16 cellular contexts compared by ENCODE assay signal in genomic region chr17:50163846-50164696, GRCh38. TPM values are rescaled to one million over a fixed set of nuclear protein-coding genes. Genes with fewer than 3 reads are reported as not detected.
DNase-seq lines count a peak whose midpoint lies in the region; ATAC-seq and TF ChIP-seq lines count a peak whose summit lies in the region.
"Had no signal": no experiment of that assay in that cellular context is flagged by ENCODE, and none has a peak within 500 bp of the region (broad histone marks: within the 10 kb centered on the region; RNA-seq: fewer than 3 reads in every experiment).

No MANE protein-coding gene starts in this region.

- no peaks in the 10 kb centered on the region for H3K9me3 Mint-ChIP-seq in activated CD4-positive, alpha-beta T cell treated with anti-CD3 and anti-CD28 coated beads for 36 hours (ENCODE audit: low read depth)
- H3K9me3 Mint-ChIP-seq in IgD-negative memory B cell, result no peaks in the 10 kb centered on the region
- no peaks in the 10 kb centered on the region for H3K9me3 Mint-ChIP-seq in endothelial cell (ENCODE audit: unreplicated experiment)
- H3K9me3 Mint-ChIP-seq in stimulated activated effector memory CD8-positive, alpha-beta T cell treated with anti-CD3 and anti-CD28 coated beads, Interleukin-12 subunit alpha, Interleukin-12 subunit beta, amount 100 ng/mL, for 72 hours, result no peaks in the 10 kb centered on the region

- CTCF ChIA-PET in activated CD4-positive, alpha-beta T cell treated with anti-CD3 and anti-CD28 coated beads for 36 hours (lab: Charles Lee), result interaction anchor here (0.6 to 1.6 kb wide), 5 partner anchors 9 to 49 kb away, joined by 3 to 8 read pairs (median 4); no protein-coding TSS in a partner anchor

- WGBS in adrenal gland, 4 donors, result 71 to 78% (median 75%) methylated on average over 7 to 11 of the region's 11 CpGs

- no peak for TF ChIP-seq POLR2A in adrenal gland (IDR thresholded peaks at IDR 0.05)

- no peaks in the 10 kb centered on the region for H3K36me3 Mint-ChIP-seq in activated CD4-positive, alpha-beta T cell treated with anti-CD3 and anti-CD28 coated beads for 36 hours (ENCODE audit: low read depth)
- H3K36me3 Mint-ChIP-seq in IgD-negative memory B cell (no peaks in the 10 kb centered on the region), endothelial cell (ENCODE audit: low read depth, unreplicated experiment) (peaks cover 4% of the 10 kb centered on the region)
- H3K36me3 Mint-ChIP-seq in stimulated activated effector memory CD8-positive, alpha-beta T cell treated with anti-CD3 and anti-CD28 coated beads, Interleukin-12 subunit alpha, Interleukin-12 subunit beta, amount 100 ng/mL, for 72 hours, result peaks cover under 1% of the 10 kb centered on the region

- no peaks in the 10 kb centered on the region for H3K36me3 ChIP-seq in adrenal gland (replicated peaks in 1 of 2)
- H3K36me3 ChIP-seq: neutrophil, tibial nerve had no signal

- no peak overlapping the region for H3K4me3 Mint-ChIP-seq in activated CD4-positive, alpha-beta T cell treated with anti-CD3 and anti-CD28 coated beads for 36 hours
- peak overlapping the region in 2 of 4 donors; percentile 44 to 74 for H3K4me3 Mint-ChIP-seq in IgD-negative memory B cell
- no peak overlapping the region for H3K4me3 Mint-ChIP-seq in endothelial cell (ENCODE audit: unreplicated experiment)
- H3K4me3 Mint-ChIP-seq in stimulated activated effector memory CD8-positive, alpha-beta T cell treated with anti-CD3 and anti-CD28 coated beads, Interleukin-12 subunit alpha, Interleukin-12 subunit beta, amount 100 ng/mL, for 72 hours, result no peak overlapping the region

- H3K27me3 ChIP-seq in adrenal gland, result no peaks in the 10 kb centered on the region
- H3K27me3 ChIP-seq: tibial nerve had no signal

- H3K4me1 ChIP-seq in adrenal gland (replicated peaks in 1 of 2), result peaks cover 0 to 12% of the 10 kb centered on the region in 2 donors

- H3K27ac Mint-ChIP-seq in activated CD4-positive, alpha-beta T cell treated with anti-CD3 and anti-CD28 coated beads for 36 hours, result peak overlapping the region; percentile 60
- H3K27ac Mint-ChIP-seq in IgD-negative memory B cell (peak overlapping the region in 2 of 3 donors; percentile 43 to 52), endothelial cell (ENCODE audit: unreplicated experiment) (peak overlapping the region; percentile 70)
- H3K27ac Mint-ChIP-seq in stimulated activated effector memory CD8-positive, alpha-beta T cell treated with anti-CD3 and anti-CD28 coated beads, Interleukin-12 subunit alpha, Interleukin-12 subunit beta, amount 100 ng/mL, for 72 hours, result peak overlapping the region; percentile 37

- TF ChIP-seq CTCF in endothelial cell (IDR thresholded peaks at IDR 0.05; ENCODE audit: unreplicated experiment), result no peak
- no peak for TF ChIP-seq CTCF in adrenal gland (IDR thresholded peaks at IDR 0.05)

- no peak overlapping the region for H3K4me3 ChIP-seq in adrenal gland
- H3K4me3 ChIP-seq: tibial nerve had no signal

- H3K27me3 Mint-ChIP-seq in activated CD4-positive, alpha-beta T cell treated with anti-CD3 and anti-CD28 coated beads for 36 hours, result no peaks in the 10 kb centered on the region
- H3K27me3 Mint-ChIP-seq in IgD-negative memory B cell, result no peaks in the 10 kb centered on the region
- H3K27me3 Mint-ChIP-seq in endothelial cell (ENCODE audit: unreplicated experiment), result peaks cover 8% of the 10 kb centered on the region

- DNase-seq in activated CD4-positive, alpha-beta T cell treated with anti-CD3 and anti-CD28 coated beads for 36 hours, result peak; percentile 46
- no peak for DNase-seq in activated CD4-positive, alpha-beta T cell treated with anti-CD3 and anti-CD28 coated beads, Interleukin-2, amount 50 U/mL, for 1 hour
- no peak for DNase-seq in endothelial cell (ENCODE audit: low spot score)
- no peak for DNase-seq in stimulated activated effector memory CD8-positive, alpha-beta T cell treated with anti-CD3 and anti-CD28 coated beads, Interleukin-12 subunit alpha, Interleukin-12 subunit beta, amount 100 ng/mL, for 72 hours (ENCODE audit: low spot score in 2 of 2)
- no peak for DNase-seq in NCI-H1417 treated with DMSO at 0.1 percent for 48 hours (lab: John Stamatoyannopoulos, UW)
- DNase-seq in adrenal gland, result no peak
- DNase-seq: Calu3, NCI-H1417, NCI-H526 treated with DMSO at 0.1 percent for 48 hours, small intestine had no signal

- POLR2A ChIA-PET in activated CD4-positive, alpha-beta T cell treated with anti-CD3 and anti-CD28 coated beads for 36 hours (lab: Charles Lee), result interaction anchor here (1.1 kb wide), 1 partner anchor 12 kb away, joined by 3 read pairs; no protein-coding TSS in a partner anchor

- intact Hi-C loops in activated CD4-positive, alpha-beta T cell treated with anti-CD3 and anti-CD28 coated beads for 36 hours (cut with DNase I, micrococcal nuclease), result loop anchor here in 1 of 2 experiments (5.0 kb wide), 1 partner anchor 47 kb away; no protein-coding TSS in a partner anchor
- intact Hi-C loops in adrenal gland (cut with DNase I), result no loop called here

- peaks cover 37% of the 10 kb centered on the region for H3K4me1 Mint-ChIP-seq in activated CD4-positive, alpha-beta T cell treated with anti-CD3 and anti-CD28 coated beads for 36 hours
- H3K4me1 Mint-ChIP-seq in IgD-negative memory B cell (peaks cover 26 to 32% (median 28%) of the 10 kb centered on the region in 3 donors), endothelial cell (ENCODE audit: unreplicated experiment) (peaks cover 21% of the 10 kb centered on the region)
- H3K4me1 Mint-ChIP-seq in stimulated activated effector memory CD8-positive, alpha-beta T cell treated with anti-CD3 and anti-CD28 coated beads, Interleukin-12 subunit alpha, Interleukin-12 subunit beta, amount 100 ng/mL, for 72 hours, result peaks cover 30% of the 10 kb centered on the region

- H3K27ac ChIP-seq in adrenal gland, result no peak overlapping the region
- H3K27ac ChIP-seq: neutrophil, tibial nerve, VCaP had no signal

- ATAC-seq in activated CD4-positive, alpha-beta T cell treated with anti-CD3 and anti-CD28 coated beads for 36 hours, result no peak
- ATAC-seq in stimulated activated effector memory CD8-positive, alpha-beta T cell treated with anti-CD3 and anti-CD28 coated beads, Interleukin-12 subunit alpha, Interleukin-12 subunit beta, amount 100 ng/mL, for 72 hours, result no peak
- no peak for ATAC-seq in GM19351 (IDR thresholded peaks at IDR 0.05; ENCODE audit: unreplicated experiment)

- H3K9me3 ChIP-seq in adrenal gland (replicated peaks in 1 of 3), result no peaks in the 10 kb centered on the region
- H3K9me3 ChIP-seq: neutrophil, tibial nerve had no signal

RNA-seq across cellular contexts. Expression of gene SGCA, which starts 1.7 kb away (rescaled TPM):
- total RNA-seq in activated CD4-positive, alpha-beta T cell treated with anti-CD3 and anti-CD28 coated beads for 36 hours, result under 1 TPM in 1 of 2 experiments, not detected in 1; 0.26 TPM
- polyA plus RNA-seq in IgD-negative memory B cell, result 2.9 TPM
- total RNA-seq in endothelial cell (ENCODE audit: unreplicated experiment), result not detected
- total RNA-seq in adrenal gland, result 1 to 10 TPM in 3 of 8 donors, under 1 TPM in 2, not detected in 3; 0.28 to 3.0 (median 1.2) TPM
- polyA plus RNA-seq in adrenal gland, result 1 to 10 TPM in 2 of 3 donors, not detected in 1; 5.2 to 5.5 TPM
- total RNA-seq: Calu3, glomerular endothelial cell had no signal

RNA-seq across cellular contexts. Expression of gene PPP1R9B, which starts 13.6 kb away (rescaled TPM):
- total RNA-seq in activated CD4-positive, alpha-beta T cell treated with anti-CD3 and anti-CD28 coated beads for 36 hours, result 10 to 100 TPM; 61.1 to 64.0 TPM
- 4.2 TPM for polyA plus RNA-seq in IgD-negative memory B cell
- 101 TPM for total RNA-seq in endothelial cell (ENCODE audit: unreplicated experiment)
- 10 to 100 TPM; 43.9 to 87.0 (median 62.0) TPM for total RNA-seq in adrenal gland
- polyA plus RNA-seq in adrenal gland, result 100 to 1,000 TPM in 1 of 3 donors, 10 to 100 TPM in 2; 21.8 to 128 (median 27.2) TPM

RNA-seq across cellular contexts. Expression of gene SAMD14, which starts 34.1 kb away (rescaled TPM):
- 1 to 10 TPM in 1 of 2 experiments, under 1 TPM in 1; 0.77 to 1.1 TPM for total RNA-seq in activated CD4-positive, alpha-beta T cell treated with anti-CD3 and anti-CD28 coated beads for 36 hours
- polyA plus RNA-seq in IgD-negative memory B cell (0.15 TPM), adrenal gland (10 to 100 TPM in 1 of 3 donors, 1 to 10 TPM in 2; 1.1 to 11.0 (median 3.0) TPM)
- total RNA-seq in endothelial cell (ENCODE audit: unreplicated experiment) (82.0 TPM), adrenal gland (10 to 100 TPM in 1 of 8 donors, 1 to 10 TPM in 7; 1.3 to 12.6 (median 4.0) TPM)
- total RNA-seq: Calu3 had no signal

RNA-seq across cellular contexts. Expression of gene COL1A1, which starts 37.4 kb away (rescaled TPM):
- under 1 TPM; 0.55 to 0.70 TPM for total RNA-seq in activated CD4-positive, alpha-beta T cell treated with anti-CD3 and anti-CD28 coated beads for 36 hours
- polyA plus RNA-seq in IgD-negative memory B cell (0.74 TPM), adrenal gland (100 to 1,000 TPM in 1 of 3 donors, 10 to 100 TPM in 2; 39.6 to 101 (median 40.1) TPM)
- total RNA-seq in endothelial cell (ENCODE audit: unreplicated experiment) (6.8 TPM), adrenal gland (100 to 1,000 TPM in 4 of 8 donors, 10 to 100 TPM in 4; 50.2 to 263 (median 105) TPM)
